Comparison of ENCODE assay signal across 12 cellular contexts in the genomic region with DNA sequence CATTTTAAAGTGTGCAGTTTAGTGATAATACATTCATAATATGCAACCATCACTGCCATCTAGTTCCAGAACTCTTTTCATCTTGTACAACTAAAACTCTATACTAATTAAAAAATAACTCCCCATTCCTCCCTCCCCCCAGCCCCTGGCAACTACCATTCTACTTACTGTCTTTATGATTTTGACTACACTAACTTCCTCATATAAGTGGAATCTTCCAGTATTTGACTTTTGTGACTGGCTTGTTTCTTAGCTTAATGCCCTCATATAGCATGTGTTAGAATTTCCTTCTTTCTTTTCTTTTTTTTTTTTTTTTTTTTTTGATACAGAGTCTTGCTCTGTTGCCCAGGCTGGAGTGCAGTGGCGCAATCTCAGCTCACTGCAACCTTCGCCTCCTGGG. TPM values are rescaled to one million over a fixed set of nuclear protein-coding genes. Genes with fewer than 3 reads are reported as not detected.
DNase-seq lines count a peak whose midpoint lies in the region; ATAC-seq, FAIRE-seq and TF ChIP-seq lines count a peak whose summit lies in the region.
"Had no signal": no experiment of that assay in that cellular context is flagged by ENCODE, and none has a peak within 500 bp of the region (broad histone marks: within the 10 kb centered on the region; RNA-seq: fewer than 3 reads in every experiment).

No MANE protein-coding gene starts in this region.

- peaks cover 5% of the 10 kb centered on the region for H3K36me3 Mint-ChIP-seq in MCF 10A (ENCODE audit: insufficient read depth, unreplicated experiment)

- no peak for ATAC-seq in GM19452 (IDR thresholded peaks at IDR 0.05; ENCODE audit: unreplicated experiment)
- ATAC-seq: foreskin keratinocyte had no signal

- no peak for FAIRE-seq in endothelial cell of umbilical vein (lab: Jason Lieb, UNC)

- peaks cover 33% of the 10 kb centered on the region for H3K4me1 Mint-ChIP-seq in MCF 10A (ENCODE audit: insufficient read depth, unreplicated experiment)

- peak overlapping the region; percentile 99 for H3K27ac Mint-ChIP-seq in MCF 10A (ENCODE audit: low read depth, unreplicated experiment)

- H3K4me1 ChIP-seq in breast epithelium (no peaks in the 10 kb centered on the region), OCI-LY3 (ENCODE audit: low read length) (peaks cover 37% of the 10 kb centered on the region), endothelial cell of umbilical vein (ENCODE audit: control insufficient read depth, extremely low read depth, insufficient read depth, low read length) (peaks cover 19% of the 10 kb centered on the region), transverse colon (peaks cover 12 to 42% (median 24%) of the 10 kb centered on the region in 4 donors)

- no peaks in the 10 kb centered on the region for H3K27me3 Mint-ChIP-seq in MCF 10A (ENCODE audit: insufficient read depth, unreplicated experiment)

- H3K4me3 ChIP-seq in breast epithelium (no peak overlapping the region), OCI-LY3 (ENCODE audit: low read length) (peak overlapping the region; percentile 83; the same call in 1 of the 2 replicates), endothelial cell of umbilical vein (replicated peaks in 1 of 3; ENCODE audit: insufficient read depth in 1 of 3, low read depth in 1 of 3, low read length in 3 of 3) (no peak overlapping the region), transverse colon (peak overlapping the region in 1 of 4 donors; percentile 81)

- no peak overlapping the region for H2AFZ ChIP-seq in OCI-LY3 (ENCODE audit: low read depth, low read length)
- no peak overlapping the region for H2AFZ ChIP-seq in endothelial cell of umbilical vein (ENCODE audit: low read depth, low read length)

- no peaks in the 10 kb centered on the region for H3K9me3 ChIP-seq in breast epithelium
- no peaks in the 10 kb centered on the region for H3K9me3 ChIP-seq in OCI-LY3 (ENCODE audit: insufficient read depth, low read length)
- H3K9me3 ChIP-seq in endothelial cell of umbilical vein (replicated peaks; ENCODE audit: control insufficient read depth, insufficient read depth, low read length): no peaks in the 10 kb centered on the region
- no peaks in the 10 kb centered on the region for H3K9me3 ChIP-seq in transverse colon

- H3K4me2 ChIP-seq in OCI-LY3 (ENCODE audit: low read length) (peak overlapping the region; percentile 89), endothelial cell of umbilical vein (ENCODE audit: insufficient read depth, low read length) (peak overlapping the region; percentile 76)

- H3K9me3 Mint-ChIP-seq in MCF 10A (ENCODE audit: unreplicated experiment): no peaks in the 10 kb centered on the region

- POLR2A ChIA-PET in MCF 10A (lab: Yijun Ruan, JAX): interaction anchor here (0.7 to 4.7 kb wide), 6 partner anchors 27 to 630 kb away, joined by 3 to 45 read pairs (median 3); a partner anchor contains a TSS
- POLR2A ChIA-PET in endothelial cell of umbilical vein (lab: Charles Lee): no interaction called here

- no TSS peak for BruUV-seq in MCF 10A (replicated peaks; lab: Mats Ljungman, UMichigan)
- no TSS peak for BruUV-seq in endothelial cell of umbilical vein (replicated peaks; lab: Mats Ljungman, UMichigan)

- no peak overlapping the region for H3K9ac ChIP-seq in OCI-LY3 (ENCODE audit: low read length)
- no peak overlapping the region for H3K9ac ChIP-seq in endothelial cell of umbilical vein (replicated peaks; ENCODE audit: extremely low read depth, insufficient read depth, low read length)

- H3K27me3 ChIP-seq in breast epithelium: no peaks in the 10 kb centered on the region
- no peaks in the 10 kb centered on the region for H3K27me3 ChIP-seq in OCI-LY3 (ENCODE audit: low read depth, low read length)
- H3K27me3 ChIP-seq in endothelial cell of umbilical vein (ENCODE audit: control insufficient read depth in 2 of 2, insufficient read depth in 2 of 2, low read length in 2 of 2): no peaks in the 10 kb centered on the region
- H3K27me3 ChIP-seq in transverse colon: no peaks in the 10 kb centered on the region
- H3K27me3 ChIP-seq: foreskin keratinocyte had no signal

- H3K9me1 ChIP-seq in endothelial cell of umbilical vein (replicated peaks; ENCODE audit: control insufficient read depth, extremely low read depth, insufficient read depth, low read length): no peaks in the 10 kb centered on the region

- 100% methylated on average over 2 of the region's 2 CpGs for WGBS in transverse colon (ENCODE audit: low coverage in 1 of 2), 2 donors

- dilution Hi-C loops in endothelial cell of umbilical vein (cut with MboI; ENCODE audit: extremely low pct_ligation_motif_present, low sequenced_read_pairs): no loop called here

- H3K27ac ChIP-seq in breast epithelium: no peak overlapping the region
- H3K27ac ChIP-seq in OCI-LY3 (ENCODE audit: low read length): no peak overlapping the region
- H3K27ac ChIP-seq in endothelial cell of umbilical vein (ENCODE audit: insufficient read depth, low read depth, low read length): no peak overlapping the region
- H3K27ac ChIP-seq in transverse colon: peak overlapping the region; percentile 87 to 92 (median 91)

- H4K20me1 ChIP-seq in OCI-LY3 (ENCODE audit: insufficient read depth, low read length): no peaks in the 10 kb centered on the region
- H4K20me1 ChIP-seq in endothelial cell of umbilical vein (replicated peaks; ENCODE audit: control insufficient read depth, extremely low read depth, insufficient read depth, low read length): no peaks in the 10 kb centered on the region

- H3K79me2 ChIP-seq in OCI-LY3 (ENCODE audit: low read length) (peaks cover 36% of the 10 kb centered on the region), endothelial cell of umbilical vein (ENCODE audit: control insufficient read depth, insufficient read depth, low read length) (peaks cover 33% of the 10 kb centered on the region)

- in situ Hi-C loops in transverse colon (cut with MboI; ENCODE audit: low pct_ligation_motif_present in 1 of 4, low pct_unique_long_range_greater_than_20kb in 1 of 4, low sequenced_read_pairs in 3 of 4): loop anchor here in 2 of 4 donors (5.0 to 25.0 kb wide), 3 partner anchors 209 to 519 kb away; a partner anchor contains a TSS

- H3K36me3 ChIP-seq in breast epithelium: no peaks in the 10 kb centered on the region
- H3K36me3 ChIP-seq in OCI-LY3 (replicated peaks; ENCODE audit: low read depth, low read length): peaks cover 3% of the 10 kb centered on the region
- no peaks in the 10 kb centered on the region for H3K36me3 ChIP-seq in endothelial cell of umbilical vein (ENCODE audit: control insufficient read depth in 2 of 2, extremely low read depth in 1 of 2, insufficient read depth in 2 of 2, low read length in 2 of 2)
- H3K36me3 ChIP-seq in transverse colon: no peaks in the 10 kb centered on the region

- no peak for TF ChIP-seq POLR2A in breast epithelium (IDR thresholded peaks at IDR 0.05)
- no peak for TF ChIP-seq POLR2A in endothelial cell of umbilical vein (IDR thresholded peaks at IDR 0.05; ENCODE audit: low read depth, low read length)
- TF ChIP-seq POLR2A in transverse colon (IDR thresholded peaks at IDR 0.05): no peak

- H3K4me3 Mint-ChIP-seq in MCF 10A (ENCODE audit: unreplicated experiment): peak overlapping the region; percentile 86

- no peak for TF ChIP-seq EP300 in transverse colon (IDR thresholded peaks at IDR 0.05; ENCODE audit: low read depth)

- CTCF ChIA-PET in MCF 10A (lab: Yijun Ruan, JAX) (interaction anchor here (0.7 to 4.3 kb wide), 4 partner anchors 21 to 472 kb away, joined by 3 to 33 read pairs (median 4); no protein-coding TSS in a partner anchor), endothelial cell of umbilical vein (lab: Charles Lee) (interaction anchor here (0.7 kb wide), 1 partner anchor 215 kb away, joined by 3 read pairs; no protein-coding TSS in a partner anchor)

- TF ChIP-seq CTCF in MCF 10A (IDR thresholded peaks at IDR 0.05; ENCODE audit: unreplicated experiment): no peak
- no peak for TF ChIP-seq CTCF in breast epithelium (IDR thresholded peaks at IDR 0.05)
- TF ChIP-seq CTCF in OCI-LY3 (IDR thresholded peaks at IDR 0.05; ENCODE audit: low read depth, low read length): no peak
- TF ChIP-seq CTCF in endothelial cell of umbilical vein (IDR thresholded peaks at IDR 0.05; ENCODE audit: extremely low read depth in 1 of 2, insufficient read depth in 1 of 2, low read depth in 1 of 2, low read length in 2 of 2): no peak
- TF ChIP-seq CTCF in transverse colon (IDR thresholded peaks at IDR 0.05): no peak

- intact Hi-C loops in MCF 10A (cut with micrococcal nuclease) (no loop called here), breast epithelium (cut with DNase I; ENCODE audit: low total_unique reads) (no loop called here), endothelial cell of umbilical vein (cut with micrococcal nuclease) (loop anchor here (5.0 kb wide), 2 partner anchors 339 to 534 kb away; no protein-coding TSS in a partner anchor), transverse colon (cut with DNase I; ENCODE audit: low total_unique reads) (loop anchor here (5.0 to 10.0 kb wide), 2 partner anchors 147 to 214 kb away; a partner anchor contains a TSS)

- DNase-seq in MCF 10A (ENCODE audit: unreplicated experiment): no peak
- DNase-seq in breast epithelium (ENCODE audit: low spot score in 2 of 2): no peak
- DNase-seq in endothelial cell of umbilical vein (ENCODE audit: low read depth, low spot score): no peak
- no peak for DNase-seq in transverse colon
- DNase-seq in NK-92 treated with Interleukin-12 subunit alpha and Interleukin-12 subunit beta, amount 100 ng/mL, for 24 hours (lab: John Stamatoyannopoulos, UW): no peak
- no peak for DNase-seq in effector CD4-positive, alpha-beta T cell
- DNase-seq: cerebellar nuclear complex, foreskin keratinocyte, left colon, NCI-H510A treated with DMSO at 0.1 percent for 48 hours had no signal

RNA-seq across cellular contexts. Expression of a gene that starts 1.4 kb away (rescaled TPM):
- total RNA-seq in MCF 10A (2022) (69.8 and 81.5 TPM in 2 replicates), breast epithelium (10 to 100 TPM; 16.0 to 46.0 (median 30.8) TPM), endothelial cell of umbilical vein (30.3 and 35.6 TPM in 2 replicates), transverse colon (10 to 100 TPM; 35.9 to 52.3 (median 40.5) TPM)
- polyA plus RNA-seq in endothelial cell of umbilical vein: 11.9 and 16.7 TPM in 2 replicates
- 19.3 and 21.0 TPM in 2 replicates for polyA plus RNA-seq in endothelial cell of umbilical vein (2011; cell fraction: cytosol; rRNA removed)
- 68.1 and 72.4 TPM in 2 replicates for polyA plus RNA-seq in endothelial cell of umbilical vein (2011; cell fraction: nucleus; rRNA removed)
- 15.2 and 18.9 TPM in 2 replicates for polyA plus RNA-seq in endothelial cell of umbilical vein (2012)
- polyA minus RNA-seq in endothelial cell of umbilical vein: 19.1 and 23.0 TPM in 2 replicates
- 30.0 TPM for polyA minus RNA-seq in endothelial cell of umbilical vein (2011; cell fraction: cytosol; rRNA and poly(A)+ RNA removed)
- polyA minus RNA-seq in endothelial cell of umbilical vein (2011; cell fraction: nucleus; rRNA and poly(A)+ RNA removed): 31.5 and 43.9 TPM in 2 replicates

RNA-seq across cellular contexts. Expression of a gene that starts 25.4 kb away (rescaled TPM):
- total RNA-seq in MCF 10A (2022) (190 and 212 TPM in 2 replicates), breast epithelium (10 to 100 TPM; 42.9 to 54.1 (median 43.3) TPM), endothelial cell of umbilical vein (74.9 and 84.8 TPM in 2 replicates), transverse colon (10 to 100 TPM; 33.0 to 48.7 (median 42.0) TPM)
- polyA plus RNA-seq in endothelial cell of umbilical vein: 106 and 118 TPM in 2 replicates
- polyA plus RNA-seq in endothelial cell of umbilical vein (2011; cell fraction: cytosol; rRNA removed): 53.5 and 60.5 TPM in 2 replicates
- polyA plus RNA-seq in endothelial cell of umbilical vein (2011; cell fraction: nucleus; rRNA removed): 26.8 and 32.4 TPM in 2 replicates
- 104 and 118 TPM in 2 replicates for polyA plus RNA-seq in endothelial cell of umbilical vein (2012)
- 84.4 and 106 TPM in 2 replicates for polyA minus RNA-seq in endothelial cell of umbilical vein
- polyA minus RNA-seq in endothelial cell of umbilical vein (2011; cell fraction: cytosol; rRNA and poly(A)+ RNA removed): 10.7 TPM
- polyA minus RNA-seq in endothelial cell of umbilical vein (2011; cell fraction: nucleus; rRNA and poly(A)+ RNA removed): 15.3 and 16.5 TPM in 2 replicates

Comparison
In these comparisons a context has a peak if more than half of its experiments do, and no peak if none do; other contexts are left out.
1. H3K27ac ChIP-seq: peak in transverse colon (4 of 4); none in breast epithelium (0 of 2), OCI-LY3 (single experiment) and endothelial cell of umbilical vein (single experiment).
2. intact Hi-C loops: an anchor here in endothelial cell of umbilical vein (5.0 kb wide) and transverse colon (5.0 to 10.0 kb wide); none called in MCF 10A and breast epithelium.